ENCODE assay signal across 26 cellular contexts in genomic region chr18:8709248-8710059, GRCh38. TPM values are rescaled to one million over a fixed set of nuclear protein-coding genes. Genes with fewer than 3 reads are reported as not detected.
A peak's percentile ranks its signal among the peaks of the same experiment; 100 is the strongest.
DNase-seq lines count a peak whose midpoint lies in the region; ATAC-seq, FAIRE-seq and TF ChIP-seq lines count a peak whose summit lies in the region.
"Had no signal": no experiment of that assay in that cellular context is flagged by ENCODE, and none has a peak within 500 bp of the region (broad histone marks: within the 10 kb centered on the region; RNA-seq: fewer than 3 reads in every experiment).

No MANE protein-coding gene starts in this region.

- H3K4me3 Mint-ChIP-seq in activated CD8-positive, alpha-beta memory T cell treated with anti-CD3 and anti-CD28 coated beads, Interleukin-2, amount 10 ng/mL, durations not matched to agents 7 days and 5 days = no peak overlapping the region
- H3K4me3 Mint-ChIP-seq: activated CD8-positive, alpha-beta T cell treated with anti-CD3 and anti-CD28 coated beads, Interleukin-2, amount 10 ng/mL, durations not matched to agents 7 days and 5 days; activated naive CD4-positive, alpha-beta T cell treated with anti-CD3 and anti-CD28 coated beads for 36 hours; activated T-cell treated with anti-CD3 and anti-CD28 coated beads, Interleukin-2, amount 50 U/mL, for 4 hours; naive thymus-derived CD8-positive, alpha-beta T cell; stimulated activated naive B cell treated with anti-CD40 and anti-IgM and Interleukin-4, amounts not matched to agents 10 μg/mL and 1 μg/mL and 100 μg/mL, for 72 hours; T-helper 2 cell treated with Interferon-gamma antibody and Interleukin-4, amounts not matched to agents 5 μg/mL and 100 μg/mL, for 36 hours had no signal

- H2AFZ ChIP-seq in K562 (ENCODE audit: low read depth, low read length) = no peak overlapping the region
- H2AFZ ChIP-seq: PC-9 had no signal

- no peak overlapping the region for H3K9ac ChIP-seq in K562 (ENCODE audit: insufficient read depth in 1 of 2, low read depth in 2 of 2, low read length in 2 of 2)
- H3K9ac ChIP-seq in muscle layer of colon (ENCODE audit: low read length) = no peak overlapping the region

- no peak for TF ChIP-seq EP300 in K562 (IDR thresholded peaks at IDR 0.05; ENCODE audit: low read length)

- no peaks in the 10 kb centered on the region for H3K9me3 Mint-ChIP-seq in activated CD8-positive, alpha-beta memory T cell treated with anti-CD3 and anti-CD28 coated beads, Interleukin-2, amount 10 ng/mL, durations not matched to agents 7 days and 5 days (ENCODE audit: low read depth)
- H3K9me3 Mint-ChIP-seq: activated T-cell treated with anti-CD3 and anti-CD28 coated beads, Interleukin-2, amount 50 U/mL, for 4 hours; T-helper 2 cell treated with Interferon-gamma antibody and Interleukin-4, amounts not matched to agents 5 μg/mL and 100 μg/mL, for 36 hours had no signal

- DNase-seq in activated CD8-positive, alpha-beta memory T cell treated with anti-CD3 and anti-CD28 coated beads, Interleukin-2, amount 50 U/mL, for 48 hours = peak; percentile 15
- no peak for DNase-seq in activated CD8-positive, alpha-beta memory T cell treated with anti-CD3 and anti-CD28 coated beads, Interleukin-2, amount 10 ng/mL, durations not matched to agents 7 days and 5 days
- no peak for DNase-seq in K562 (ENCODE audit: extremely low read depth in 1 of 4, low spot score in 3 of 4)
- DNase-seq in SW480 (ENCODE audit: low spot score) = no peak
- no peak for DNase-seq in ACHN
- DNase-seq in stimulated activated CD4-positive, alpha-beta T cell treated with anti-CD3 and anti-CD28 coated beads, Interleukin-4, amount 100 ng/mL, for 24 hours = no peak
- DNase-seq: activated CD4-positive, CD25-positive, alpha-beta regulatory T cell; activated CD8-positive, alpha-beta T cell treated with anti-CD3 and anti-CD28 coated beads, Interleukin-2, amount 10 ng/mL, durations not matched to agents 7 days and 5 days; activated naive CD4-positive, alpha-beta T cell treated with anti-CD3 and anti-CD28 coated beads for 36 hours; activated T-cell treated with anti-CD3 and anti-CD28 coated beads, Interleukin-2, amount 50 U/mL, for 4 hours; C1 segment of cervical spinal cord; cerebellar nuclear complex; effector CD4-positive, alpha-beta T cell; erythroblast; kidney glomerular epithelial cell; naive thymus-derived CD8-positive, alpha-beta T cell; NCI-H1694 treated with DMSO at 0.1 percent for 48 hours; NCI-H82; PC-9; stimulated activated CD4-positive, alpha-beta T cell treated with anti-CD3 and anti-CD28 coated beads, Interleukin-1b, Interleukin-23, amount 100 ng/mL, for 48 hours; stimulated activated naive B cell treated with anti-CD40 and anti-IgM and Interleukin-4, amounts not matched to agents 10 μg/mL and 1 μg/mL and 100 μg/mL, for 72 hours; thyroid gland had no signal

- TF ChIP-seq RAD21 in K562 (CRISPR knock-in tag; conservative IDR thresholded peaks at IDR 0.05 in 1 of 2, IDR thresholded peaks at IDR 0.05 in 1 of 2) = no peak

- H3K27me3 ChIP-seq in K562 (ENCODE audit: control insufficient read depth in 2 of 2, insufficient read depth in 2 of 2, low read length in 2 of 2) = peaks cover 0 to 9% of the 10 kb centered on the region in 2 experiments; a peak in 4 of 5 replicates
- no peaks in the 10 kb centered on the region for H3K27me3 ChIP-seq in muscle layer of colon (ENCODE audit: control insufficient read depth in 1 of 2, insufficient read depth in 2 of 2, low read length in 2 of 2)
- H3K27me3 ChIP-seq: thyroid gland had no signal

- BruUV-seq in K562 (replicated peaks; lab: Mats Ljungman, UMichigan) = no TSS peak

- H3K4me1 Mint-ChIP-seq in activated CD8-positive, alpha-beta memory T cell treated with anti-CD3 and anti-CD28 coated beads, Interleukin-2, amount 10 ng/mL, durations not matched to agents 7 days and 5 days = peaks cover 9% of the 10 kb centered on the region

- H3K9me1 ChIP-seq in K562 (ENCODE audit: control insufficient read depth, insufficient read depth, low read length) = no peaks in the 10 kb centered on the region

- TF ChIP-seq POLR2A in K562 (conservative IDR thresholded peaks at IDR 0.05) = no peak

- FAIRE-seq in K562 (lab: Jason Lieb, UNC) = no peak

- no peak overlapping the region for H3K27ac ChIP-seq in K562 (ENCODE audit: extremely low read depth, low read depth, low read length)
- peak overlapping the region; percentile 89 for H3K27ac ChIP-seq in muscle layer of colon (ENCODE audit: low read depth, low read length)
- H3K27ac ChIP-seq: 22Rv1, PC-9, thyroid gland had no signal

- peaks cover 47% of the 10 kb centered on the region for H3K27me3 Mint-ChIP-seq in activated CD8-positive, alpha-beta memory T cell treated with anti-CD3 and anti-CD28 coated beads, Interleukin-2, amount 10 ng/mL, durations not matched to agents 7 days and 5 days

- no peak for TF ChIP-seq CTCF in K562 (IDR thresholded peaks at IDR 0.05 in 2 of 3, conservative IDR thresholded peaks at IDR 0.05 in 1 of 3; ENCODE audit: insufficient read depth in 2 of 3, low read depth in 1 of 3, low read length in 3 of 3)

- in situ Hi-C loops in K562 (cut with MboI) = no loop called here
- in situ Hi-C loops in ACHN (cut with HindIII; ENCODE audit: low pct_ligation_motif_present, low pct_unique_long_range_greater_than_20kb, low sequenced_read_pairs) = no loop called here

- no peaks in the 10 kb centered on the region for H3K9me3 ChIP-seq in K562 (replicated peaks; ENCODE audit: control insufficient read depth, insufficient read depth, low read depth, low read length)
- no peaks in the 10 kb centered on the region for H3K9me3 ChIP-seq in muscle layer of colon (ENCODE audit: low read length)
- H3K9me3 ChIP-seq: thyroid gland had no signal

- no peak overlapping the region for H3K4me3 ChIP-seq in K562
- peak overlapping the region in 1 of 2 donors; percentile 91 for H3K4me3 ChIP-seq in muscle layer of colon (ENCODE audit: low read depth in 1 of 2, low read length in 2 of 2)
- H3K4me3 ChIP-seq: PC-9, thyroid gland had no signal

- POLR2A ChIA-PET in K562 (lab: Yijun Ruan, JAX) = interaction anchor here (0.7 to 0.9 kb wide), 2 partner anchors 40 to 246 kb away, joined by 3 to 5 read pairs; no protein-coding TSS in a partner anchor

- peaks cover 2 to 25% of the 10 kb centered on the region in 2 experiments for H3K4me1 ChIP-seq in K562 (replicated peaks in 1 of 2; ENCODE audit: control insufficient read depth in 2 of 2, insufficient read depth in 2 of 2, low read length in 2 of 2)
- peaks cover 19% of the 10 kb centered on the region for H3K4me1 ChIP-seq in muscle layer of colon (ENCODE audit: insufficient read depth, low read length)

- WGBS in K562 (ENCODE audit: insufficient coverage, low coverage, missing lambda C conversion rate) = 60% methylated on average over 14 of the region's 14 CpGs

- H4K20me1 ChIP-seq in K562 (replicated peaks; ENCODE audit: control insufficient read depth, insufficient read depth, low read length) = no peaks in the 10 kb centered on the region; the same call in 1 of the 2 replicates

- no peak overlapping the region for H3K4me2 ChIP-seq in K562 (ENCODE audit: insufficient read depth, low read length)
- H3K4me2 ChIP-seq: PC-9 had no signal

- H3K27ac Mint-ChIP-seq in activated CD8-positive, alpha-beta memory T cell treated with anti-CD3 and anti-CD28 coated beads, Interleukin-2, amount 10 ng/mL, durations not matched to agents 7 days and 5 days = no peak overlapping the region
- H3K27ac Mint-ChIP-seq: activated CD8-positive, alpha-beta T cell treated with anti-CD3 and anti-CD28 coated beads, Interleukin-2, amount 10 ng/mL, durations not matched to agents 7 days and 5 days; activated naive CD4-positive, alpha-beta T cell treated with anti-CD3 and anti-CD28 coated beads for 36 hours; naive thymus-derived CD8-positive, alpha-beta T cell; stimulated activated naive B cell treated with anti-CD40 and anti-IgM and Interleukin-4, amounts not matched to agents 10 μg/mL and 1 μg/mL and 100 μg/mL, for 72 hours; T-helper 2 cell treated with Interferon-gamma antibody and Interleukin-4, amounts not matched to agents 5 μg/mL and 100 μg/mL, for 36 hours had no signal

- H3K36me3 ChIP-seq in K562 (ENCODE audit: control insufficient read depth, insufficient read depth, low read length) (no peaks in the 10 kb centered on the region), muscle layer of colon (ENCODE audit: insufficient read depth, low read length) (no peaks in the 10 kb centered on the region)
- H3K36me3 ChIP-seq: thyroid gland had no signal

- ATAC-seq in activated CD8-positive, alpha-beta memory T cell treated with anti-CD3 and anti-CD28 coated beads, Interleukin-2, amount 10 ng/mL, durations not matched to agents 7 days and 5 days = no peak
- ATAC-seq in K562 (no peak), HG02970 (IDR thresholded peaks at IDR 0.05; ENCODE audit: low FRiP score, unreplicated experiment) (no peak)
- ATAC-seq: activated CD8-positive, alpha-beta T cell treated with anti-CD3 and anti-CD28 coated beads, Interleukin-2, amount 10 ng/mL, durations not matched to agents 7 days and 5 days; activated T-cell treated with anti-CD3 and anti-CD28 coated beads, Interleukin-2, amount 50 U/mL, for 4 hours; naive thymus-derived CD8-positive, alpha-beta T cell; stimulated activated naive B cell treated with anti-CD40 and anti-IgM and Interleukin-4, amounts not matched to agents 10 μg/mL and 1 μg/mL and 100 μg/mL, for 72 hours had no signal

- CTCF ChIA-PET in activated CD8-positive, alpha-beta memory T cell treated with anti-CD3 and anti-CD28 coated beads, Interleukin-2, amount 10 ng/mL, durations not matched to agents 7 days and 5 days (lab: Charles Lee) = no interaction called here
- CTCF ChIA-PET in K562 (lab: Yijun Ruan, JAX; ENCODE audit: low intra/inter-chr PET ratio) = no interaction called here

- H3K79me2 ChIP-seq in K562 (ENCODE audit: control insufficient read depth, insufficient read depth, low read length) = 0 out of 3 replicates have a peak, but pooled peaks cover 3% of the 10 kb centered on the region

- intact Hi-C loops in K562 (cut with micrococcal nuclease) = no loop called here

- H3K36me3 Mint-ChIP-seq in activated CD8-positive, alpha-beta memory T cell treated with anti-CD3 and anti-CD28 coated beads, Interleukin-2, amount 10 ng/mL, durations not matched to agents 7 days and 5 days = peaks cover 2% of the 10 kb centered on the region

RNA-seq across cellular contexts. Expression of gene MTCL1, which starts 4.1 kb away (rescaled TPM):
- under 1 TPM; 0.41 to 0.59 TPM for total RNA-seq in activated CD8-positive, alpha-beta memory T cell treated with anti-CD3 and anti-CD28 coated beads, Interleukin-2, amount 10 ng/mL, durations not matched to agents 7 days and 5 days
- 26.9 and 56.2 TPM in 2 replicates for total RNA-seq in K562 (2011; cell fraction: chromatin; rRNA removed; ENCODE audit: low replicate concordance)
- 10.2 and 11.4 TPM in 2 replicates for total RNA-seq in K562 (2011; cell fraction: nucleolus; rRNA removed)
- total RNA-seq in K562 (2011; cell fraction: nucleoplasm; rRNA removed) = 21.6 and 32.3 TPM in 2 replicates
- 3.7 and 4.6 TPM in 2 replicates for total RNA-seq in K562 (2014; rRNA removed)
- total RNA-seq in K562 (2014; rRNA removed; fragmentation: Illumina TruSeq; extraction: Trizol) = 6.8 and 7.4 TPM in 2 replicates
- 3.7 and 4.9 TPM in 2 replicates for total RNA-seq in K562 (2015; rRNA removed; fragmentation: Illumina TruSeq; extraction: Trizol)
- 5.4 and 5.9 TPM in 2 replicates for total RNA-seq in K562 (2021)
- polyA plus RNA-seq in K562 (2011; rRNA removed) = 6.5 and 16.6 TPM in 2 replicates
- 3.4 and 9.5 TPM in 2 replicates for polyA plus RNA-seq in K562 (2011; cell fraction: cytosol; rRNA removed)
- 20.4 and 52.0 TPM in 2 replicates for polyA plus RNA-seq in K562 (2011; cell fraction: nucleus; rRNA removed)
- polyA plus RNA-seq in K562 (2012) = 4.6 and 4.8 TPM in 2 replicates
- 4.5 and 5.0 TPM in 2 replicates for polyA plus RNA-seq in K562 (2014; fragmentation: Illumina TruSeq; extraction: Trizol)
- under 1 TPM; 0.21 to 0.38 TPM for polyA plus RNA-seq in K562 (2014; fragmentation: Nextera tagmentation; extraction: Ambion mirVana)
- 3.0 and 5.5 TPM in 2 replicates for polyA plus RNA-seq in K562 (2014; rRNA removed)
- polyA minus RNA-seq in K562 (2011; rRNA and poly(A)+ RNA removed) = 21.5 and 39.2 TPM in 2 replicates
- polyA minus RNA-seq in K562 (2011; cell fraction: cytosol; rRNA and poly(A)+ RNA removed) = 3.7 and 16.8 TPM in 2 replicates
- polyA minus RNA-seq in K562 (2011; cell fraction: nucleus; rRNA and poly(A)+ RNA removed) = 14.9 and 54.1 TPM in 2 replicates
- polyA plus RNA-seq: naive thymus-derived CD8-positive, alpha-beta T cell had no signal
